8 cellular contexts compared by ENCODE assay signal in the genomic region with DNA sequence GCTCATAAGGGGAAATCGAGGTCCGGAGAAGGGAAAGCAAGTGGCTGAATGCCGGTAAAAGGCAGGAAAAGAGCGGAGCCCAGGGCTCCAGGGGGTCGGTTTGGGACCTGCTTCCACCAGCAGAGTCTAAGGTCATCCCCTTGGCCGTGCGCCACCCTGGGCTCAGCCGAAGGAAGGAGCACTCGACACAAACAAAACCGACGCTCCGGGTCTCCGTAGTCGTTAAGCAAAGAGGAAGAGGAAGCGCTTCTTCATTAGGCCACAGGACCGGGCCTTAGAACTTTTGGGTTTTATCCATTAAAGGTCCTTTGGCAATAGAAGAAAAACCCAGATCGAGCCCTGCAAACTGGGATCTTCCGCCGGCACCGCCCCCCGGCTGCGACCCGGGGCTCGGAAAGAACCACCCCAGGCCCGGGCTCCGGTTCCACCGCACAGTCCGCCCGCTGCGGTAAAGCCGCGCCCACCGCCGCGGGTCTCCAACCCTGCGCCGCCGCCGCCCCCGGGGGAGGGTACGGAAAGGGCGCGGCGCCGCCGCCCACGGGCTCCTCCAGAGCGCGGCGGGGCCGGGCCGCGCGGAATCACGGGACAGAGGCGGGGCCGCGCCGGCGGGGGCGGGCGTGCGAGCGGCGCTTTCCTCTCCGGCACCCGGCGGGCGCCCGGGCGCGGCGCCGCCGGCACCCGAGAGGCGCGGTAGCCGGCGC. TPM values are rescaled to one million over a fixed set of nuclear protein-coding genes. Genes with fewer than 3 reads are reported as not detected.
DNase-seq lines count a peak whose midpoint lies in the region; ATAC-seq and TF ChIP-seq lines count a peak whose summit lies in the region.

TTL (plus strand) TSS at position 629 of the 701 bp plus-strand sequence. CDS start 189 bp downstream, outside the sequence.

- peak; percentile 80 to 91 (median 83) for ATAC-seq in natural killer cell

- H3K4me3 Mint-ChIP-seq in Calu3 (ENCODE audit: low read depth, unreplicated experiment): peak within 1 kb of the TSS; percentile 80
- H3K4me3 Mint-ChIP-seq in activated T-helper 2 cell treated with anti-CD3 and anti-CD28 coated beads, Interferon-gamma antibody, Interleukin-2, Interleukin-4, amounts not matched to agents 10 μg/mL and 5 μg/mL and 100 μg/mL, durations not matched to agents 14 hours and 24 hours and 36 hours (ENCODE audit: low read depth): peak within 1 kb of the TSS; percentile 93
- H3K4me3 Mint-ChIP-seq in natural killer cell: peak within 1 kb of the TSS; percentile 99

- no peaks in the 10 kb centered on the region for H3K27me3 Mint-ChIP-seq in Calu3 (ENCODE audit: unreplicated experiment)
- no peaks in the 10 kb centered on the region for H3K27me3 Mint-ChIP-seq in activated T-helper 2 cell treated with anti-CD3 and anti-CD28 coated beads, Interferon-gamma antibody, Interleukin-2, Interleukin-4, amounts not matched to agents 10 μg/mL and 5 μg/mL and 100 μg/mL, durations not matched to agents 14 hours and 24 hours and 36 hours (ENCODE audit: low read depth)
- H3K27me3 Mint-ChIP-seq in natural killer cell (ENCODE audit: low read depth in 2 of 2): no peaks in the 10 kb centered on the region

- intact Hi-C loops in Calu3 (cut with micrococcal nuclease; ENCODE audit: unreplicated experiment): loop anchor here (10.0 kb wide), 1 partner anchor 103 kb away; the partner anchor contains the start of gene CHCHD5
- intact Hi-C loops in activated T-helper 2 cell treated with anti-CD3 and anti-CD28 coated beads, Interferon-gamma antibody, Interleukin-2, Interleukin-4, amounts not matched to agents 10 μg/mL and 5 μg/mL and 100 μg/mL, durations not matched to agents 14 hours and 24 hours and 36 hours (cut with micrococcal nuclease): loop anchor here (1.0 to 10.0 kb wide), 6 partner anchors 61 to 294 kb away; partner anchors contain the start of genes CHCHD5, NT5DC4, POLR1B and ZC3H6
- intact Hi-C loops in natural killer cell (cut with micrococcal nuclease): loop anchor here (1.0 to 5.0 kb wide), 4 partner anchors 61 to 245 kb away; partner anchors contain the start of genes POLR1B and ZC3H8

- TF ChIP-seq CTCF in Calu3 (IDR thresholded peaks at IDR 0.05; ENCODE audit: unreplicated experiment) (no peak), GM20000 (IDR thresholded peaks at IDR 0.05; ENCODE audit: extremely low read depth, missing control alignments) (no peak), fibroblast of mammary gland (conservative IDR thresholded peaks at IDR 0.05; ENCODE audit: control insufficient read depth, insufficient read depth, low read depth, low read length) (no peak), natural killer cell (IDR thresholded peaks at IDR 0.05) (no peak)

- no TSS peak for BruUV-seq in Calu3 (replicated peaks; lab: Mats Ljungman, UMichigan)

- H3K9me3 Mint-ChIP-seq in Calu3 (ENCODE audit: low read depth, unreplicated experiment) (no peaks in the 10 kb centered on the region), natural killer cell (no peaks in the 10 kb centered on the region)
- H3K9me3 Mint-ChIP-seq in activated T-helper 2 cell treated with anti-CD3 and anti-CD28 coated beads, Interferon-gamma antibody, Interleukin-2, Interleukin-4, amounts not matched to agents 10 μg/mL and 5 μg/mL and 100 μg/mL, durations not matched to agents 14 hours and 24 hours and 36 hours: no peaks in the 10 kb centered on the region

- peak; percentile 75 for DNase-seq in Calu3
- DNase-seq in GM20000 (ENCODE audit: low spot score): peak; percentile 97
- peak; percentile 74 for DNase-seq in HT-29 (ENCODE audit: low spot score)
- peak; percentile 72 for DNase-seq in RPMI7951 (ENCODE audit: low read depth)
- DNase-seq in activated T-helper 2 cell treated with anti-CD3 and anti-CD28 coated beads, Interferon-gamma antibody, Interleukin-2, Interleukin-4, amounts not matched to agents 10 μg/mL and 5 μg/mL and 100 μg/mL, durations not matched to agents 14 hours and 24 hours and 36 hours (ENCODE audit: low spot score): peak; percentile 79
- peak; percentile 54 for DNase-seq in fibroblast of mammary gland (ENCODE audit: low read depth)
- DNase-seq in natural killer cell: peak; percentile 68
- peak; percentile 62 to 77 (median 70) for DNase-seq in stimulated activated naive CD4-positive, alpha-beta T cell (lab: John Stamatoyannopoulos, UW)

- peak within 1 kb of the TSS; percentile 83 for H3K4me3 ChIP-seq in fibroblast of mammary gland (ENCODE audit: control insufficient read depth, low read depth, low read length)

- CTCF ChIA-PET in Calu3 (lab: Charles Lee): interaction anchor here (1.5 kb wide), 1 partner anchor 19 kb away, joined by 4 read pairs; no protein-coding TSS in a partner anchor

- peaks cover 23% of the 10 kb centered on the region for H3K4me1 Mint-ChIP-seq in Calu3 (ENCODE audit: low read depth, unreplicated experiment)
- H3K4me1 Mint-ChIP-seq in activated T-helper 2 cell treated with anti-CD3 and anti-CD28 coated beads, Interferon-gamma antibody, Interleukin-2, Interleukin-4, amounts not matched to agents 10 μg/mL and 5 μg/mL and 100 μg/mL, durations not matched to agents 14 hours and 24 hours and 36 hours (ENCODE audit: low read depth): peaks cover 28% of the 10 kb centered on the region
- peaks cover 30% of the 10 kb centered on the region in 2 donors for H3K4me1 Mint-ChIP-seq in natural killer cell

- H3K36me3 Mint-ChIP-seq in Calu3 (ENCODE audit: insufficient read depth, unreplicated experiment): peaks cover 36% of the 10 kb centered on the region
- peaks cover 28% of the 10 kb centered on the region for H3K36me3 Mint-ChIP-seq in activated T-helper 2 cell treated with anti-CD3 and anti-CD28 coated beads, Interferon-gamma antibody, Interleukin-2, Interleukin-4, amounts not matched to agents 10 μg/mL and 5 μg/mL and 100 μg/mL, durations not matched to agents 14 hours and 24 hours and 36 hours (ENCODE audit: low read depth)
- H3K36me3 Mint-ChIP-seq in natural killer cell: no peaks in the 10 kb centered on the region

- peak within 1 kb of the TSS; percentile 75 for H3K27ac Mint-ChIP-seq in Calu3 (ENCODE audit: unreplicated experiment)
- H3K27ac Mint-ChIP-seq in activated T-helper 2 cell treated with anti-CD3 and anti-CD28 coated beads, Interferon-gamma antibody, Interleukin-2, Interleukin-4, amounts not matched to agents 10 μg/mL and 5 μg/mL and 100 μg/mL, durations not matched to agents 14 hours and 24 hours and 36 hours: peak within 1 kb of the TSS; percentile 94
- peak within 1 kb of the TSS; percentile 83 to 87 for H3K27ac Mint-ChIP-seq in natural killer cell

RNA-seq across cellular contexts. Expression of gene TTL, which starts in this region (rescaled TPM):
- total RNA-seq in Calu3 (2022) (28.3 and 31.8 TPM in 2 replicates), natural killer cell (10 to 100 TPM; 14.3 to 26.8 (median 26.4) TPM)
- total RNA-seq in HT-29 (2014; rRNA removed; shearing (Covaris generic)): 9.4 and 10.4 TPM in 2 replicates
- 45.8 and 58.9 TPM in 2 replicates for total RNA-seq in RPMI7951 (2014; rRNA removed; shearing (Covaris generic))
- total RNA-seq in activated T-helper 2 cell treated with anti-CD3 and anti-CD28 coated beads, Interferon-gamma antibody, Interleukin-2, Interleukin-4, amounts not matched to agents 10 μg/mL and 5 μg/mL and 100 μg/mL, durations not matched to agents 14 hours and 24 hours and 36 hours: 48.2 and 50.1 TPM in 2 replicates

Comparison
In these comparisons a context has a peak if more than half of its experiments do, and no peak if none do; other contexts are left out.
1. Peak in every context shown above with its lines: DNase-seq, ATAC-seq and H3K4me3 ChIP-seq.